20 cellular contexts compared by ENCODE assay signal in genomic region chr1:72636636-72637035, GRCh38.
DNase-seq lines count a peak whose midpoint lies in the region; ATAC-seq and TF ChIP-seq lines count a peak whose summit lies in the region.
"Had no signal": no experiment of that assay in that cellular context is flagged by ENCODE, and none has a peak within 500 bp of the region (broad histone marks: within the 10 kb centered on the region; RNA-seq: fewer than 3 reads in every experiment).

No MANE protein-coding gene starts in this region.

- H3K9me3 ChIP-seq in HCT116 (ENCODE audit: control insufficient read depth in 1 of 2, insufficient read depth in 1 of 2, low read depth in 1 of 2, low read length in 2 of 2) (peaks cover 14 to 15% of the 10 kb centered on the region in 2 experiments; a peak in 2 of 4 replicates), neural progenitor cell (ENCODE audit: low read depth) (no peaks in the 10 kb centered on the region)
- H3K9me3 ChIP-seq: Caco-2, thyroid gland had no signal

- H3F3A ChIP-seq in neural progenitor cell (ENCODE audit: low read depth) = peaks cover 13% of the 10 kb centered on the region

- H3K4me3 ChIP-seq in HCT116 (replicated peaks in 1 of 2; ENCODE audit: low read depth in 1 of 2, low read length in 2 of 2) (no peak overlapping the region), neural progenitor cell (no peak overlapping the region)
- H3K4me3 ChIP-seq: GM23248, heart right ventricle, thyroid gland had no signal

- H3K4me2 ChIP-seq in HCT116 (ENCODE audit: low read length) = no peak overlapping the region
- peak overlapping the region; percentile 53 for H3K4me2 ChIP-seq in neural progenitor cell

- H3K36me3 ChIP-seq in HCT116 (ENCODE audit: control insufficient read depth in 1 of 2, insufficient read depth in 2 of 2, low read length in 2 of 2) (no peaks in the 10 kb centered on the region; a peak in 1 of 4 replicates), neural progenitor cell (no peaks in the 10 kb centered on the region)
- H3K36me3 ChIP-seq: heart right ventricle, thyroid gland had no signal

- H3K27me3 ChIP-seq in HCT116 (ENCODE audit: insufficient read depth, low read length) (no peaks in the 10 kb centered on the region), neural progenitor cell (no peaks in the 10 kb centered on the region)
- H3K27me3 ChIP-seq: heart right ventricle, thyroid gland had no signal

- DNase-seq in HCT116 (ENCODE audit: low read depth, low spot score) (no peak), NCI-H226 (peak; percentile 12), cerebellar nuclear complex (lab: John Stamatoyannopoulos, UW) (peak; percentile 44 to 76), neural progenitor cell (ENCODE audit: low spot score) (no peak), hypothalamus (lab: John Stamatoyannopoulos, UW) (no peak)
- DNase-seq in stimulated activated CD4-positive, alpha-beta T cell treated with anti-CD3 and anti-CD28 coated beads, Interleukin-15, amount 100 ng/mL, for 24 hours = no peak
- DNase-seq in stimulated activated naive B cell treated with anti-CD40 and anti-IgM and Interleukin-4, amounts not matched to agents 10 μg/mL and 1 μg/mL and 100 μg/mL, for 72 hours = no peak
- DNase-seq: activated CD4-positive, alpha-beta T cell treated with anti-CD3 and anti-CD28 coated beads for 48 hours; aorta; Caco-2; erythroblast; GF-D8; GM23248; heart right ventricle; naive thymus-derived CD8-positive, alpha-beta T cell; NCI-H1436; NCI-H524 treated with DMSO at 0.1 percent for 48 hours; PC-3; thyroid gland had no signal

- no peak for TF ChIP-seq CTCF in HCT116 (IDR thresholded peaks at IDR 0.05 in 2 of 3, conservative IDR thresholded peaks at IDR 0.05 in 1 of 3; ENCODE audit: borderline replicate concordance in 1 of 3, insufficient read depth in 1 of 3, low read depth in 2 of 3, low read length in 2 of 3)
- no peak for TF ChIP-seq CTCF in neural progenitor cell (IDR thresholded peaks at IDR 0.05)

- intact Hi-C loops in HCT116 (cut with micrococcal nuclease) = no loop called here

- no peaks in the 10 kb centered on the region for H3K9me2 ChIP-seq in HCT116 (ENCODE audit: insufficient read depth)

- ATAC-seq in HCT116 (no peak), HG03565 (IDR thresholded peaks at IDR 0.05; ENCODE audit: unreplicated experiment) (no peak)
- no peak for ATAC-seq in stimulated activated naive B cell treated with anti-CD40 and anti-IgM and Interleukin-4, amounts not matched to agents 10 μg/mL and 1 μg/mL and 100 μg/mL, for 72 hours (replicated peaks)
- ATAC-seq: heart right ventricle; naive thymus-derived CD8-positive, alpha-beta T cell; PC-3 had no signal

- CTCF ChIA-PET in HCT116 (lab: Charles Lee) = no interaction called here

- H2AFZ ChIP-seq in HCT116 (ENCODE audit: low read depth, low read length, poor library complexity, severe bottlenecking) (no peak overlapping the region), neural progenitor cell (replicated peaks) (peak overlapping the region; percentile 88)
- H2AFZ ChIP-seq: GM23248 had no signal

- BruUV-seq in HCT116 (replicated peaks; lab: Mats Ljungman, UMichigan) = no TSS peak

- no peak for TF ChIP-seq RAD21 in HCT116 (IDR thresholded peaks at IDR 0.05; ENCODE audit: low read depth)

- no peaks in the 10 kb centered on the region for H3K4me1 ChIP-seq in HCT116 (ENCODE audit: control insufficient read depth in 1 of 2, insufficient read depth in 2 of 2, low read length in 2 of 2)
- peaks cover 32% of the 10 kb centered on the region for H3K4me1 ChIP-seq in neural progenitor cell
- H3K4me1 ChIP-seq: Caco-2, thyroid gland had no signal

- H3K4me1 Mint-ChIP-seq in neural progenitor cell = peaks cover 11% of the 10 kb centered on the region
- no peaks in the 10 kb centered on the region for H3K4me1 Mint-ChIP-seq in stimulated activated naive B cell treated with anti-CD40 and anti-IgM and Interleukin-4, amounts not matched to agents 10 μg/mL and 1 μg/mL and 100 μg/mL, for 72 hours
- H3K4me1 Mint-ChIP-seq: naive thymus-derived CD8-positive, alpha-beta T cell had no signal

- POLR2A ChIA-PET in HCT116 (lab: Charles Lee) = no interaction called here

- H3K79me2 ChIP-seq in HCT116 (ENCODE audit: insufficient read depth, low read length) = no peaks in the 10 kb centered on the region
- H3K79me2 ChIP-seq in neural progenitor cell (ENCODE audit: low read depth) = no peaks in the 10 kb centered on the region

- H3K9ac ChIP-seq in HCT116 (ENCODE audit: low read length) (no peak overlapping the region), neural progenitor cell (no peak overlapping the region)
- H3K9ac ChIP-seq: GM23248 had no signal

- H4K20me1 ChIP-seq in HCT116 (ENCODE audit: insufficient read depth) (no peaks in the 10 kb centered on the region), neural progenitor cell (ENCODE audit: low read depth) (no peaks in the 10 kb centered on the region)

- no peak overlapping the region for H3K27ac Mint-ChIP-seq in neural progenitor cell
- no peak overlapping the region for H3K27ac Mint-ChIP-seq in stimulated activated naive B cell treated with anti-CD40 and anti-IgM and Interleukin-4, amounts not matched to agents 10 μg/mL and 1 μg/mL and 100 μg/mL, for 72 hours
- H3K27ac Mint-ChIP-seq: naive thymus-derived CD8-positive, alpha-beta T cell had no signal

- H3K9me3 Mint-ChIP-seq in neural progenitor cell = peaks cover 2% of the 10 kb centered on the region
- H3K9me3 Mint-ChIP-seq in stimulated activated naive B cell treated with anti-CD40 and anti-IgM and Interleukin-4, amounts not matched to agents 10 μg/mL and 1 μg/mL and 100 μg/mL, for 72 hours = no peaks in the 10 kb centered on the region

- no peak overlapping the region for H3K4me3 Mint-ChIP-seq in neural progenitor cell
- H3K4me3 Mint-ChIP-seq in stimulated activated naive B cell treated with anti-CD40 and anti-IgM and Interleukin-4, amounts not matched to agents 10 μg/mL and 1 μg/mL and 100 μg/mL, for 72 hours = no peak overlapping the region
- H3K4me3 Mint-ChIP-seq: naive thymus-derived CD8-positive, alpha-beta T cell had no signal

- no peaks in the 10 kb centered on the region for H3K27me3 Mint-ChIP-seq in neural progenitor cell (ENCODE audit: insufficient read depth, low read depth)
- no peaks in the 10 kb centered on the region for H3K27me3 Mint-ChIP-seq in stimulated activated naive B cell treated with anti-CD40 and anti-IgM and Interleukin-4, amounts not matched to agents 10 μg/mL and 1 μg/mL and 100 μg/mL, for 72 hours

- H3K27ac ChIP-seq in HCT116 (ENCODE audit: low read depth, low read length) = no peak overlapping the region
- peak overlapping the region; percentile 74 for H3K27ac ChIP-seq in neural progenitor cell
- H3K27ac ChIP-seq: GM23248, heart right ventricle, thyroid gland had no signal

- H3K36me3 Mint-ChIP-seq in neural progenitor cell = no peaks in the 10 kb centered on the region
- no peaks in the 10 kb centered on the region for H3K36me3 Mint-ChIP-seq in stimulated activated naive B cell treated with anti-CD40 and anti-IgM and Interleukin-4, amounts not matched to agents 10 μg/mL and 1 μg/mL and 100 μg/mL, for 72 hours
- H3K36me3 Mint-ChIP-seq: naive thymus-derived CD8-positive, alpha-beta T cell had no signal

- TF ChIP-seq POLR2A in HCT116 (IDR thresholded peaks at IDR 0.05; ENCODE audit: borderline replicate concordance, extremely low read depth, insufficient read depth, insufficient read length) = no peak

- RAD21 ChIA-PET in HCT116 (lab: Charles Lee; ENCODE audit: low non-redundant PET in 1 of 2, low total read pairs in 2 of 2, uncharacterized antibody in 2 of 2, unreplicated experiment in 2 of 2) = no interaction called here

TF ChIP-seq in HCT116, 20 proteins besides CTCF, POLR2A, EP300 and RAD21:
- TF ChIP-seq TCF7L2 (IDR thresholded peaks at IDR 0.05; ENCODE audit: borderline replicate concordance, extremely low read depth, insufficient read depth, insufficient read length) (peak; percentile 33), MAX (IDR thresholded peaks at IDR 0.05) (no peak)

Comparison
In these comparisons a context has a peak if more than half of its experiments do, and no peak if none do; other contexts are left out.
1. DNase-seq: peak in NCI-H226 (single experiment) and cerebellar nuclear complex (2 of 2); none in HCT116 (single experiment), neural progenitor cell (single experiment), stimulated activated CD4-positive, alpha-beta T cell treated with anti-CD3 and anti-CD28 coated beads, Interleukin-15, amount 100 ng/mL, for 24 hours (single experiment), stimulated activated naive B cell treated with anti-CD40 and anti-IgM and Interleukin-4, amounts not matched to agents 10 μg/mL and 1 μg/mL and 100 μg/mL, for 72 hours (single experiment) and hypothalamus (0 of 51).